31 cellular contexts compared by ENCODE assay signal in the genomic region with DNA sequence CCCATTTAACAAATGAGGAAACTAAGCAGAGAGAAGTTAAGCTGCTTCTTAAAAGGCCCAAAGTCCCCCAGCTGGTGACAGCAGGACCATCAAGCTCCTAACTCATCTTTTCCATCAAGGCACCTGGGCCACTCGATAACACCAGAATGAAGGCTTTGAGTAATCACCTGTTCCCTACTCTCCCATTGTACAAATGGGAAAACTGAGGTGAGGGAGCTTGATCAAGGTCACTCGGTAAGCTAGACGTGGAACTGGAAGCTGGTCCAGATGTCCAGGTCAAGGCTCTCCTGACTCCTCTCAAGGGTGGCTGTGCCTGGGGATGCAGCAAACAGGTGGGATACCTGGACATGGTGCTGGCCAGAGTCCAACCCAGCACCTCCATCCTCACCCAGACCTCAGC.
"Had no signal": no experiment of that assay in that cellular context is flagged by ENCODE, and none has a peak within 500 bp of the region (broad histone marks: within the 10 kb centered on the region; RNA-seq: fewer than 3 reads in every experiment).

No MANE protein-coding gene starts in this region.

- H3K36me3 ChIP-seq: adrenal gland, esophagus squamous epithelium, gastroesophageal sphincter had no signal

- H3K4me1 Mint-ChIP-seq: activated naive CD8-positive, alpha-beta T cell treated with anti-CD3 and anti-CD28 coated beads, Interleukin-2, amount 50 U/mL, for 24 hours; WTC11 had no signal

- H3K9me3 ChIP-seq: adrenal gland, body of pancreas, esophagus squamous epithelium, gastroesophageal sphincter had no signal

- H3K4me3 ChIP-seq: adrenal gland, body of pancreas, esophagus squamous epithelium, gastroesophageal sphincter had no signal

- H3K27ac ChIP-seq: adrenal gland, body of pancreas, epithelial cell of prostate, esophagus squamous epithelium, gastroesophageal sphincter had no signal

- H3K36me3 Mint-ChIP-seq: activated naive CD8-positive, alpha-beta T cell; WTC11 had no signal

- H3K9me3 Mint-ChIP-seq: activated CD4-positive, alpha-beta memory T cell treated with anti-CD3 and anti-CD28 coated beads, Interleukin-2, amount 10 ng/mL, durations not matched to agents 7 days and 5 days; activated CD4-positive, alpha-beta T cell treated with anti-CD3 and anti-CD28 coated beads, Interleukin-2, amount 10 ng/mL, durations not matched to agents 7 days and 5 days; activated naive CD8-positive, alpha-beta T cell treated with anti-CD3 and anti-CD28 coated beads, Interleukin-2, amount 50 U/mL, for 24 hours; activated T-cell treated with anti-CD3 and anti-CD28 coated beads, Interleukin-2, amount 50 U/mL, for 24 hours; activated T-cell treated with anti-CD3 and anti-CD28 coated beads, Interleukin-2, amount 50 U/mL, for 72 hours; WTC11 had no signal

- H3K4me3 Mint-ChIP-seq: activated CD4-positive, alpha-beta memory T cell treated with anti-CD3 and anti-CD28 coated beads, Interleukin-2, amount 10 ng/mL, durations not matched to agents 7 days and 5 days; activated CD4-positive, alpha-beta T cell treated with anti-CD3 and anti-CD28 coated beads, Interleukin-2, amount 10 ng/mL, durations not matched to agents 7 days and 5 days; activated naive CD8-positive, alpha-beta T cell; activated naive CD8-positive, alpha-beta T cell treated with anti-CD3 and anti-CD28 coated beads, Interleukin-2, amount 50 U/mL, for 24 hours; activated T-cell treated with anti-CD3 and anti-CD28 coated beads, Interleukin-2, amount 50 U/mL, for 24 hours; activated T-cell treated with anti-CD3 and anti-CD28 coated beads, Interleukin-2, amount 50 U/mL, for 72 hours; WTC11 had no signal

- H3K4me1 ChIP-seq: adrenal gland, gastroesophageal sphincter had no signal

- FAIRE-seq: colon, endometrium, endothelial cell of umbilical vein had no signal

- H3K27ac Mint-ChIP-seq: activated CD4-positive, alpha-beta memory T cell treated with anti-CD3 and anti-CD28 coated beads, Interleukin-2, amount 10 ng/mL, durations not matched to agents 7 days and 5 days; activated CD4-positive, alpha-beta T cell treated with anti-CD3 and anti-CD28 coated beads, Interleukin-2, amount 10 ng/mL, durations not matched to agents 7 days and 5 days; activated naive CD8-positive, alpha-beta T cell; activated naive CD8-positive, alpha-beta T cell treated with anti-CD3 and anti-CD28 coated beads, Interleukin-2, amount 50 U/mL, for 24 hours; activated T-cell treated with anti-CD3 and anti-CD28 coated beads, Interleukin-2, amount 50 U/mL, for 24 hours; activated T-cell treated with anti-CD3 and anti-CD28 coated beads, Interleukin-2, amount 50 U/mL, for 72 hours; WTC11 had no signal

- H3K27me3 Mint-ChIP-seq: activated CD4-positive, alpha-beta T cell treated with anti-CD3 and anti-CD28 coated beads, Interleukin-2, amount 10 ng/mL, durations not matched to agents 7 days and 5 days; activated naive CD8-positive, alpha-beta T cell treated with anti-CD3 and anti-CD28 coated beads, Interleukin-2, amount 50 U/mL, for 24 hours had no signal

- DNase-seq: activated CD4-positive, alpha-beta memory T cell treated with anti-CD3 and anti-CD28 coated beads, Interleukin-2, amount 10 ng/mL, durations not matched to agents 7 days and 5 days; activated CD4-positive, alpha-beta T cell treated with anti-CD3 and anti-CD28 coated beads for 1 hour; activated CD4-positive, alpha-beta T cell treated with anti-CD3 and anti-CD28 coated beads for 4 hours; activated CD4-positive, alpha-beta T cell treated with anti-CD3 and anti-CD28 coated beads, Interleukin-2, amount 10 ng/mL, durations not matched to agents 7 days and 5 days; activated CD4-positive, alpha-beta T cell treated with anti-CD3 and anti-CD28 coated beads, Interleukin-2, amount 50 U/mL, for 4 hours; activated CD8-positive, alpha-beta memory T cell treated with anti-CD3 and anti-CD28 coated beads, Interleukin-2, amount 50 U/mL, for 48 hours; activated gamma-delta T cell; activated naive CD4-positive, alpha-beta T cell; activated naive CD4-positive, alpha-beta T cell treated with anti-CD3 and anti-CD28 coated beads, Interleukin-2, amount 50 U/mL, for 16 hours; activated naive CD8-positive, alpha-beta T cell treated with anti-CD3 and anti-CD28 coated beads, Interleukin-2, amount 50 U/mL, for 24 hours; activated T-cell treated with anti-CD3 and anti-CD28 coated beads for 4 hours; activated T-cell treated with anti-CD3 and anti-CD28 coated beads, Interleukin-2, amount 50 U/mL, for 24 hours; activated T-cell treated with anti-CD3 and anti-CD28 coated beads, Interleukin-2, amount 50 U/mL, for 72 hours; amygdala; aorta; body of pancreas; caudate nucleus; cortex of kidney; dermis blood vessel endothelial cell; effector CD8-positive, alpha-beta T cell; esophagus squamous epithelium; foreskin melanocyte; T-helper 2 cell had no signal

- H3K27me3 ChIP-seq: adrenal gland, body of pancreas, esophagus squamous epithelium, gastroesophageal sphincter had no signal

- ATAC-seq: activated naive CD8-positive, alpha-beta T cell treated with anti-CD3 and anti-CD28 coated beads, Interleukin-2, amount 50 U/mL, for 24 hours; activated T-cell treated with anti-CD3 and anti-CD28 coated beads, Interleukin-2, amount 50 U/mL, for 72 hours; body of pancreas; gastroesophageal sphincter; WTC11 had no signal
